In genomic region chr5:142156839-142157463, GRCh38 we compare ENCODE assay signal across 20 cellular contexts. TPM values are rescaled to one million over a fixed set of nuclear protein-coding genes. Genes with fewer than 3 reads are reported as not detected.
DNase-seq lines count a peak whose midpoint lies in the region; ATAC-seq and TF ChIP-seq lines count a peak whose summit lies in the region.
"Had no signal": no experiment of that assay in that cellular context is flagged by ENCODE, and none has a peak within 500 bp of the region (broad histone marks: within the 10 kb centered on the region; RNA-seq: fewer than 3 reads in every experiment).

No MANE protein-coding gene starts in this region.

- H3K36me3 Mint-ChIP-seq in activated CD8-positive, alpha-beta T cell treated with anti-CD3 and anti-CD28 coated beads for 36 hours (ENCODE audit: low read depth), result peaks cover 22% of the 10 kb centered on the region
- peaks cover 13% of the 10 kb centered on the region for H3K36me3 Mint-ChIP-seq in activated CD8-positive, alpha-beta T cell treated with anti-CD3 and anti-CD28 coated beads, Interleukin-2, amount 10 ng/mL, durations not matched to agents 7 days and 5 days (ENCODE audit: low read depth)
- no peaks in the 10 kb centered on the region for H3K36me3 Mint-ChIP-seq in WTC11
- H3K36me3 Mint-ChIP-seq: stimulated activated memory B cell treated with anti-CD40 and anti-IgM and Interleukin-4, amounts not matched to agents 10 μg/mL and 1 μg/mL and 100 μg/mL, for 72 hours had no signal

- peak overlapping the region; percentile 36 for H3K27ac Mint-ChIP-seq in activated CD8-positive, alpha-beta T cell treated with anti-CD3 and anti-CD28 coated beads for 36 hours
- H3K27ac Mint-ChIP-seq in activated CD8-positive, alpha-beta T cell treated with anti-CD3 and anti-CD28 coated beads, Interleukin-2, amount 10 ng/mL, durations not matched to agents 7 days and 5 days, result no peak overlapping the region
- H3K27ac Mint-ChIP-seq in WTC11, result peak overlapping the region; percentile 96
- H3K27ac Mint-ChIP-seq: HFFc6; nephron; stimulated activated memory B cell treated with anti-CD40 and anti-IgM and Interleukin-4, amounts not matched to agents 10 μg/mL and 1 μg/mL and 100 μg/mL, for 72 hours had no signal

- no peak overlapping the region for H2AFZ ChIP-seq in smooth muscle cell (ENCODE audit: low read depth)

- no peak overlapping the region for H3K4me3 Mint-ChIP-seq in activated CD8-positive, alpha-beta T cell treated with anti-CD3 and anti-CD28 coated beads for 36 hours
- no peak overlapping the region for H3K4me3 Mint-ChIP-seq in activated CD8-positive, alpha-beta T cell treated with anti-CD3 and anti-CD28 coated beads, Interleukin-2, amount 10 ng/mL, durations not matched to agents 7 days and 5 days
- H3K4me3 Mint-ChIP-seq in WTC11, result peak overlapping the region; percentile 29
- H3K4me3 Mint-ChIP-seq: CD14-positive monocyte; HFFc6; nephron; stimulated activated memory B cell treated with anti-CD40 and anti-IgM and Interleukin-4, amounts not matched to agents 10 μg/mL and 1 μg/mL and 100 μg/mL, for 72 hours had no signal

- no peaks in the 10 kb centered on the region for H4K20me1 ChIP-seq in smooth muscle cell (ENCODE audit: low read depth)

- intact Hi-C loops in activated CD8-positive, alpha-beta T cell treated with anti-CD3 and anti-CD28 coated beads for 36 hours (cut with micrococcal nuclease), result no loop called here

- H3K4me2 ChIP-seq in smooth muscle cell, result peak overlapping the region; percentile 4

- H3K27ac ChIP-seq in smooth muscle cell (ENCODE audit: low read depth), result no peak overlapping the region
- H3K27ac ChIP-seq: colonic mucosa had no signal

- no peak overlapping the region for H3K9ac ChIP-seq in smooth muscle cell (ENCODE audit: low read depth)

- POLR2A ChIA-PET in activated CD8-positive, alpha-beta T cell treated with anti-CD3 and anti-CD28 coated beads for 36 hours (lab: Charles Lee), result no interaction called here
- POLR2A ChIA-PET in activated CD8-positive, alpha-beta T cell treated with anti-CD3 and anti-CD28 coated beads, Interleukin-2, amount 10 ng/mL, durations not matched to agents 7 days and 5 days (lab: Charles Lee), result no interaction called here
- POLR2A ChIA-PET in WTC11 (lab: Charles Lee), result interaction anchor here (0.6 to 0.9 kb wide), 2 partner anchors 52 to 88 kb away, joined by 3 read pairs; no protein-coding TSS in a partner anchor

- DNase-seq in activated CD8-positive, alpha-beta T cell treated with anti-CD3 and anti-CD28 coated beads for 36 hours, result no peak
- DNase-seq in activated CD8-positive, alpha-beta T cell treated with anti-CD3 and anti-CD28 coated beads, Interleukin-2, amount 10 ng/mL, durations not matched to agents 7 days and 5 days, result no peak
- peak; percentile 57 for DNase-seq in WTC11 (ENCODE audit: low spot score)
- DNase-seq in fibroblast of peridontal ligament (ENCODE audit: extremely low read depth), result peak; percentile 30
- DNase-seq in smooth muscle cell (lab: John Stamatoyannopoulos, UW; ENCODE audit: unreplicated experiment), result no peak
- DNase-seq: activated CD4-positive, CD25-positive, alpha-beta regulatory T cell; colonic mucosa; DMS53; HFFc6; islet precursor cell; mammary epithelial cell; NCI-H1694 had no signal

- no peaks in the 10 kb centered on the region for H3K27me3 ChIP-seq in smooth muscle cell (ENCODE audit: low read depth)
- H3K27me3 ChIP-seq: colonic mucosa, tibial nerve had no signal

- peaks cover 9% of the 10 kb centered on the region for H3K79me2 ChIP-seq in smooth muscle cell (ENCODE audit: low read depth)

- peaks cover 20% of the 10 kb centered on the region for H3F3A ChIP-seq in smooth muscle cell (ENCODE audit: low read depth)

- 53% methylated on average over 5 of the region's 5 CpGs for WGBS in smooth muscle cell (ENCODE audit: low lambda C conversion rate)

- H3K4me1 ChIP-seq in smooth muscle cell (ENCODE audit: low read depth), result peaks cover 41% of the 10 kb centered on the region
- H3K4me1 ChIP-seq: colonic mucosa had no signal

- no peak for ATAC-seq in activated CD8-positive, alpha-beta T cell treated with anti-CD3 and anti-CD28 coated beads for 36 hours
- no peak for ATAC-seq in activated CD8-positive, alpha-beta T cell treated with anti-CD3 and anti-CD28 coated beads, Interleukin-2, amount 10 ng/mL, durations not matched to agents 7 days and 5 days
- ATAC-seq in WTC11, result peak; percentile 73
- ATAC-seq in HG03175 (IDR thresholded peaks at IDR 0.05; ENCODE audit: unreplicated experiment), result no peak
- no peak for ATAC-seq in HG02763 (IDR thresholded peaks at IDR 0.05; ENCODE audit: unreplicated experiment)
- ATAC-seq in HG03378 (IDR thresholded peaks at IDR 0.05; ENCODE audit: unreplicated experiment), result no peak
- ATAC-seq: HepG2; stimulated activated memory B cell treated with anti-CD40 and anti-IgM and Interleukin-4, amounts not matched to agents 10 μg/mL and 1 μg/mL and 100 μg/mL, for 72 hours had no signal

- no peaks in the 10 kb centered on the region for H3K9me3 Mint-ChIP-seq in activated CD8-positive, alpha-beta T cell treated with anti-CD3 and anti-CD28 coated beads for 36 hours
- no peaks in the 10 kb centered on the region for H3K9me3 Mint-ChIP-seq in activated CD8-positive, alpha-beta T cell treated with anti-CD3 and anti-CD28 coated beads, Interleukin-2, amount 10 ng/mL, durations not matched to agents 7 days and 5 days (ENCODE audit: insufficient read depth)
- H3K9me3 Mint-ChIP-seq in WTC11, result no peaks in the 10 kb centered on the region
- H3K9me3 Mint-ChIP-seq: CD14-positive monocyte; HFFc6; nephron; stimulated activated memory B cell treated with anti-CD40 and anti-IgM and Interleukin-4, amounts not matched to agents 10 μg/mL and 1 μg/mL and 100 μg/mL, for 72 hours had no signal

- no peak for TF ChIP-seq CTCF in activated CD8-positive, alpha-beta T cell treated with anti-CD3 and anti-CD28 coated beads for 36 hours (IDR thresholded peaks at IDR 0.05)
- TF ChIP-seq CTCF in WTC11 (IDR thresholded peaks at IDR 0.05) (no peak), smooth muscle cell (IDR thresholded peaks at IDR 0.05; ENCODE audit: borderline replicate concordance, insufficient read depth, poor library complexity, severe bottlenecking) (no peak)

- H3K4me1 Mint-ChIP-seq in activated CD8-positive, alpha-beta T cell treated with anti-CD3 and anti-CD28 coated beads for 36 hours (ENCODE audit: low read depth), result peaks cover 19% of the 10 kb centered on the region
- no peaks in the 10 kb centered on the region for H3K4me1 Mint-ChIP-seq in activated CD8-positive, alpha-beta T cell treated with anti-CD3 and anti-CD28 coated beads, Interleukin-2, amount 10 ng/mL, durations not matched to agents 7 days and 5 days (ENCODE audit: low read depth)
- H3K4me1 Mint-ChIP-seq in WTC11, result peaks cover 82% of the 10 kb centered on the region
- H3K4me1 Mint-ChIP-seq: stimulated activated memory B cell treated with anti-CD40 and anti-IgM and Interleukin-4, amounts not matched to agents 10 μg/mL and 1 μg/mL and 100 μg/mL, for 72 hours had no signal

- no peaks in the 10 kb centered on the region for H3K36me3 ChIP-seq in smooth muscle cell (ENCODE audit: low read depth)
- H3K36me3 ChIP-seq: colonic mucosa had no signal

- no peaks in the 10 kb centered on the region for H3K9me3 ChIP-seq in smooth muscle cell (replicated peaks; ENCODE audit: low read depth)
- H3K9me3 ChIP-seq: colonic mucosa, tibial nerve had no signal

- no peaks in the 10 kb centered on the region for H3K27me3 Mint-ChIP-seq in activated CD8-positive, alpha-beta T cell treated with anti-CD3 and anti-CD28 coated beads for 36 hours
- no peaks in the 10 kb centered on the region for H3K27me3 Mint-ChIP-seq in activated CD8-positive, alpha-beta T cell treated with anti-CD3 and anti-CD28 coated beads, Interleukin-2, amount 10 ng/mL, durations not matched to agents 7 days and 5 days (ENCODE audit: low read depth)
- H3K27me3 Mint-ChIP-seq in WTC11 (ENCODE audit: low read depth), result no peaks in the 10 kb centered on the region
- H3K27me3 Mint-ChIP-seq: stimulated activated memory B cell treated with anti-CD40 and anti-IgM and Interleukin-4, amounts not matched to agents 10 μg/mL and 1 μg/mL and 100 μg/mL, for 72 hours had no signal

- CTCF ChIA-PET in activated CD8-positive, alpha-beta T cell treated with anti-CD3 and anti-CD28 coated beads for 36 hours (lab: Charles Lee), result interaction anchor here (1.3 to 17.6 kb wide), 3 partner anchors 8 to 196 kb away, joined by 3 to 592 read pairs (median 4); partner anchors contain the start of gene GNPDA1
- CTCF ChIA-PET in activated CD8-positive, alpha-beta T cell treated with anti-CD3 and anti-CD28 coated beads, Interleukin-2, amount 10 ng/mL, durations not matched to agents 7 days and 5 days (lab: Charles Lee), result interaction anchor here (1.0 to 1.7 kb wide), 3 partner anchors 12 to 167 kb away, joined by 3 to 4 read pairs (median 4); no protein-coding TSS in a partner anchor
- CTCF ChIA-PET in WTC11 (lab: Charles Lee), result interaction anchor here (0.7 to 1.6 kb wide), 8 partner anchors 10 to 542 kb away, joined by 3 to 7 read pairs (median 4); no protein-coding TSS in a partner anchor

- no peak overlapping the region for H3K4me3 ChIP-seq in smooth muscle cell
- H3K4me3 ChIP-seq: colonic mucosa, tibial nerve had no signal

TF ChIP-seq in WTC11, 78 proteins besides CTCF, POLR2A, EP300 and RAD21 (continues in another document):
- TF ChIP-seq, protein P1, sequence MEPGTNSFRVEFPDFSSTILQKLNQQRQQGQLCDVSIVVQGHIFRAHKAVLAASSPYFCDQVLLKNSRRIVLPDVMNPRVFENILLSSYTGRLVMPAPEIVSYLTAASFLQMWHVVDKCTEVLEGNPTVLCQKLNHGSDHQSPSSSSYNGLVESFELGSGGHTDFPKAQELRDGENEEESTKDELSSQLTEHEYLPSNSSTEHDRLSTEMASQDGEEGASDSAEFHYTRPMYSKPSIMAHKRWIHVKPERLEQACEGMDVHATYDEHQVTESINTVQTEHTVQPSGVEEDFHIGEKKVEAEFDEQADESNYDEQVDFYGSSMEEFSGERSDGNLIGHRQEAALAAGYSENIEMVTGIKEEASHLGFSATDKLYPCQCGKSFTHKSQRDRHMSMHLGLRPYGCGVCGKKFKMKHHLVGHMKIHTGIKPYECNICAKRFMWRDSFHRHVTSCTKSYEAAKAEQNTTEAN (CRISPR knock-in tag; IDR thresholded peaks at IDR 0.05), result no peak

RNA-seq across cellular contexts. Expression of gene NDFIP1, which starts 48.4 kb away (rescaled TPM):
- 10 to 100 TPM; 93.8 to 96.9 TPM for total RNA-seq in activated CD8-positive, alpha-beta T cell treated with anti-CD3 and anti-CD28 coated beads for 36 hours
- total RNA-seq in activated CD8-positive, alpha-beta T cell treated with anti-CD3 and anti-CD28 coated beads, Interleukin-2, amount 10 ng/mL, durations not matched to agents 7 days and 5 days, result 10 to 100 TPM; 47.2 TPM
- total RNA-seq in WTC11 (2021) (26.4 to 27.6 TPM (median 26.6 TPM) in 3 replicates), smooth muscle cell (71.6 and 76.6 TPM in 2 replicates)
- polyA plus RNA-seq in smooth muscle cell, result 41.6 and 44.5 TPM in 2 replicates

Comparison
In these comparisons a context has a peak if more than half of its experiments do, and no peak if none do; other contexts are left out.
1. DNase-seq: peak in WTC11 (single experiment) and fibroblast of peridontal ligament (single experiment); none in activated CD8-positive, alpha-beta T cell treated with anti-CD3 and anti-CD28 coated beads for 36 hours (single experiment), activated CD8-positive, alpha-beta T cell treated with anti-CD3 and anti-CD28 coated beads, Interleukin-2, amount 10 ng/mL, durations not matched to agents 7 days and 5 days (single experiment) and smooth muscle cell (single experiment).